In genomic region chr4:6119507-6120020, GRCh38 we compare ENCODE assay signal across 31 cellular contexts.
DNase-seq lines count a peak whose midpoint lies in the region; ATAC-seq, FAIRE-seq and TF ChIP-seq lines count a peak whose summit lies in the region.
"Had no signal": no experiment of that assay in that cellular context is flagged by ENCODE, and none has a peak within 500 bp of the region (broad histone marks: within the 10 kb centered on the region; RNA-seq: fewer than 3 reads in every experiment).

No MANE protein-coding gene starts in this region.

- no peak overlapping the region for H3K4me3 ChIP-seq in MM.1S (ENCODE audit: low read length)
- H3K4me3 ChIP-seq in bronchial epithelial cell (ENCODE audit: low read depth, low read length) = no peak overlapping the region
- H3K4me3 ChIP-seq: adrenal gland, body of pancreas, heart right ventricle, lung, neural progenitor cell, PC-9, upper lobe of right lung had no signal

- H3K4me3 Mint-ChIP-seq in activated naive CD8-positive, alpha-beta T cell treated with anti-CD3 and anti-CD28 coated beads, Interleukin-2, amount 10 ng/mL, durations not matched to agents 7 days and 5 days = no peak overlapping the region
- H3K4me3 Mint-ChIP-seq in activated naive CD8-positive, alpha-beta T cell treated with anti-CD3 and anti-CD28 coated beads, Interleukin-2, amount 50 U/mL, for 24 hours = no peak overlapping the region
- H3K4me3 Mint-ChIP-seq in stimulated activated effector memory CD8-positive, alpha-beta T cell treated with anti-CD3 and anti-CD28 coated beads, Interleukin-12 subunit alpha, Interleukin-12 subunit beta, amount 100 ng/mL, for 72 hours = no peak overlapping the region
- H3K4me3 Mint-ChIP-seq: activated CD4-positive, alpha-beta T cell treated with anti-CD3 and anti-CD28 coated beads, Interleukin-2, amount 10 ng/mL, durations not matched to agents 7 days and 5 days; B cell; CD8-positive, alpha-beta T cell; HFFc6; neural progenitor cell had no signal

- peaks cover 10% of the 10 kb centered on the region for H3K27me3 Mint-ChIP-seq in activated naive CD8-positive, alpha-beta T cell treated with anti-CD3 and anti-CD28 coated beads, Interleukin-2, amount 10 ng/mL, durations not matched to agents 7 days and 5 days
- H3K27me3 Mint-ChIP-seq in activated naive CD8-positive, alpha-beta T cell treated with anti-CD3 and anti-CD28 coated beads, Interleukin-2, amount 50 U/mL, for 24 hours = peaks cover 8% of the 10 kb centered on the region

- no peak for DNase-seq in activated naive CD8-positive, alpha-beta T cell treated with anti-CD3 and anti-CD28 coated beads, Interleukin-2, amount 10 ng/mL, durations not matched to agents 7 days and 5 days
- no peak for DNase-seq in activated naive CD8-positive, alpha-beta T cell treated with anti-CD3 and anti-CD28 coated beads, Interleukin-2, amount 50 U/mL, for 24 hours
- DNase-seq in MM.1S = peak; percentile 30
- peak; percentile 20 for DNase-seq in bronchial epithelial cell (ENCODE audit: low read depth)
- DNase-seq in stimulated activated effector memory CD8-positive, alpha-beta T cell treated with anti-CD3 and anti-CD28 coated beads, Interleukin-12 subunit alpha, Interleukin-12 subunit beta, amount 100 ng/mL, for 72 hours (ENCODE audit: low spot score in 2 of 2) = peak in 1 of 2 donors; percentile 41
- no peak for DNase-seq in cerebellar nuclear complex (lab: John Stamatoyannopoulos, UW)
- DNase-seq in HEK293T (ENCODE audit: extremely low spot score) = no peak
- no peak for DNase-seq in frontal cortex (ENCODE audit: low spot score in 2 of 2)
- DNase-seq: activated CD4-positive, alpha-beta T cell treated with anti-CD3 and anti-CD28 coated beads, Interleukin-2, amount 10 ng/mL, durations not matched to agents 7 days and 5 days; activated gamma-delta T cell treated with Interleukin-2 at 50 U/mL for 16 hours; body of pancreas; DMS153; heart right ventricle; HFFc6; NCI-H1092; NCI-H1694 treated with DMSO at 0.1 percent for 48 hours; NCI-H510A; NK-92 treated with Interleukin-12 subunit alpha and Interleukin-12 subunit beta, amount 100 ng/mL, for 24 hours; PC-9; stimulated activated CD4-positive, alpha-beta T cell treated with anti-CD3 and anti-CD28 coated beads, Interleukin-2, amount 100 ng/mL, for 24 hours; substantia nigra had no signal

- H3K79me2 ChIP-seq in MM.1S (ENCODE audit: low read length) = peaks cover 46% of the 10 kb centered on the region
- H3K79me2 ChIP-seq: parathyroid adenoma had no signal

- no peaks in the 10 kb centered on the region for H4K20me1 ChIP-seq in MM.1S (ENCODE audit: insufficient read depth, low read length)

- no peaks in the 10 kb centered on the region for H3F3A ChIP-seq in MM.1S (ENCODE audit: insufficient read depth, low read length)

- peak overlapping the region; percentile 39; the same call in 1 of the 2 replicates for H3K27ac ChIP-seq in MM.1S (ENCODE audit: low read length)
- H3K27ac ChIP-seq: adrenal gland, body of pancreas, heart right ventricle, neural progenitor cell, parathyroid adenoma, PC-9, upper lobe of right lung had no signal

- H3K9me2 ChIP-seq in MM.1S (replicated peaks; ENCODE audit: insufficient read depth, low read length) = no peaks in the 10 kb centered on the region

- no peaks in the 10 kb centered on the region for H3K4me1 ChIP-seq in MM.1S (ENCODE audit: low read length)
- H3K4me1 ChIP-seq: adrenal gland, body of pancreas, heart right ventricle, parathyroid adenoma, upper lobe of right lung had no signal

- no peak overlapping the region for H3K4me2 ChIP-seq in MM.1S (ENCODE audit: low read depth, low read length)
- H3K4me2 ChIP-seq: neural progenitor cell, PC-9 had no signal

- CTCF ChIA-PET in HEK293T (lab: Yijun Ruan, JAX) = no interaction called here

- H3K9me3 Mint-ChIP-seq in activated naive CD8-positive, alpha-beta T cell treated with anti-CD3 and anti-CD28 coated beads, Interleukin-2, amount 10 ng/mL, durations not matched to agents 7 days and 5 days = no peaks in the 10 kb centered on the region
- H3K9me3 Mint-ChIP-seq in activated naive CD8-positive, alpha-beta T cell treated with anti-CD3 and anti-CD28 coated beads, Interleukin-2, amount 50 U/mL, for 24 hours = no peaks in the 10 kb centered on the region
- no peaks in the 10 kb centered on the region for H3K9me3 Mint-ChIP-seq in stimulated activated effector memory CD8-positive, alpha-beta T cell treated with anti-CD3 and anti-CD28 coated beads, Interleukin-12 subunit alpha, Interleukin-12 subunit beta, amount 100 ng/mL, for 72 hours
- H3K9me3 Mint-ChIP-seq: activated CD4-positive, alpha-beta T cell treated with anti-CD3 and anti-CD28 coated beads, Interleukin-2, amount 10 ng/mL, durations not matched to agents 7 days and 5 days; CD8-positive, alpha-beta T cell; neural progenitor cell had no signal

- no peak for TF ChIP-seq CTCF in MM.1S (IDR thresholded peaks at IDR 0.05; ENCODE audit: low read length)
- no peak for TF ChIP-seq CTCF in bronchial epithelial cell (IDR thresholded peaks at IDR 0.05; ENCODE audit: insufficient read depth, low read length, severe bottlenecking)

- H3K36me3 ChIP-seq in MM.1S (replicated peaks; ENCODE audit: insufficient read depth, low read length) (no peaks in the 10 kb centered on the region), bronchial epithelial cell (ENCODE audit: control insufficient read depth, insufficient read depth, low read length) (no peaks in the 10 kb centered on the region)
- H3K36me3 ChIP-seq: adrenal gland, heart right ventricle, neural progenitor cell, upper lobe of right lung had no signal

- H2AFZ ChIP-seq in MM.1S (ENCODE audit: low read length) = no peak overlapping the region
- H2AFZ ChIP-seq: neural progenitor cell, parathyroid adenoma, PC-9 had no signal

- no peak overlapping the region for H3K27ac Mint-ChIP-seq in activated naive CD8-positive, alpha-beta T cell treated with anti-CD3 and anti-CD28 coated beads, Interleukin-2, amount 10 ng/mL, durations not matched to agents 7 days and 5 days
- H3K27ac Mint-ChIP-seq in activated naive CD8-positive, alpha-beta T cell treated with anti-CD3 and anti-CD28 coated beads, Interleukin-2, amount 50 U/mL, for 24 hours = no peak overlapping the region
- peak overlapping the region; percentile 35 for H3K27ac Mint-ChIP-seq in stimulated activated effector memory CD8-positive, alpha-beta T cell treated with anti-CD3 and anti-CD28 coated beads, Interleukin-12 subunit alpha, Interleukin-12 subunit beta, amount 100 ng/mL, for 72 hours
- H3K27ac Mint-ChIP-seq: activated CD4-positive, alpha-beta T cell treated with anti-CD3 and anti-CD28 coated beads, Interleukin-2, amount 10 ng/mL, durations not matched to agents 7 days and 5 days; B cell; CD8-positive, alpha-beta T cell; HFFc6; neural progenitor cell had no signal

- H3K9ac ChIP-seq in MM.1S (ENCODE audit: low read length) = no peak overlapping the region
- H3K9ac ChIP-seq: neural progenitor cell, parathyroid adenoma had no signal

- H3K27me3 ChIP-seq in MM.1S (replicated peaks; ENCODE audit: insufficient read depth, low read length) (no peaks in the 10 kb centered on the region), bronchial epithelial cell (ENCODE audit: control insufficient read depth, insufficient read depth, low read length) (no peaks in the 10 kb centered on the region)
- H3K27me3 ChIP-seq: adrenal gland, body of pancreas, neural progenitor cell, upper lobe of right lung had no signal

- no peaks in the 10 kb centered on the region for H3K36me3 Mint-ChIP-seq in activated naive CD8-positive, alpha-beta T cell treated with anti-CD3 and anti-CD28 coated beads, Interleukin-2, amount 10 ng/mL, durations not matched to agents 7 days and 5 days
- no peaks in the 10 kb centered on the region for H3K36me3 Mint-ChIP-seq in activated naive CD8-positive, alpha-beta T cell treated with anti-CD3 and anti-CD28 coated beads, Interleukin-2, amount 50 U/mL, for 24 hours (ENCODE audit: low read depth)
- H3K36me3 Mint-ChIP-seq in stimulated activated effector memory CD8-positive, alpha-beta T cell treated with anti-CD3 and anti-CD28 coated beads, Interleukin-12 subunit alpha, Interleukin-12 subunit beta, amount 100 ng/mL, for 72 hours = peaks cover 24% of the 10 kb centered on the region
- H3K36me3 Mint-ChIP-seq: CD8-positive, alpha-beta T cell; neural progenitor cell had no signal

- peaks cover 5% of the 10 kb centered on the region for H3K4me1 Mint-ChIP-seq in activated naive CD8-positive, alpha-beta T cell treated with anti-CD3 and anti-CD28 coated beads, Interleukin-2, amount 10 ng/mL, durations not matched to agents 7 days and 5 days
- H3K4me1 Mint-ChIP-seq in activated naive CD8-positive, alpha-beta T cell treated with anti-CD3 and anti-CD28 coated beads, Interleukin-2, amount 50 U/mL, for 24 hours = peaks cover 5% of the 10 kb centered on the region
- peaks cover 5% of the 10 kb centered on the region for H3K4me1 Mint-ChIP-seq in stimulated activated effector memory CD8-positive, alpha-beta T cell treated with anti-CD3 and anti-CD28 coated beads, Interleukin-12 subunit alpha, Interleukin-12 subunit beta, amount 100 ng/mL, for 72 hours
- H3K4me1 Mint-ChIP-seq: B cell had no signal

- ATAC-seq in activated naive CD8-positive, alpha-beta T cell treated with anti-CD3 and anti-CD28 coated beads, Interleukin-2, amount 10 ng/mL, durations not matched to agents 7 days and 5 days (ENCODE audit: low read depth) = peak; percentile 56
- no peak for ATAC-seq in activated naive CD8-positive, alpha-beta T cell treated with anti-CD3 and anti-CD28 coated beads, Interleukin-2, amount 50 U/mL, for 24 hours
- ATAC-seq in stimulated activated effector memory CD8-positive, alpha-beta T cell treated with anti-CD3 and anti-CD28 coated beads, Interleukin-12 subunit alpha, Interleukin-12 subunit beta, amount 100 ng/mL, for 72 hours = peak; percentile 63
- ATAC-seq: body of pancreas; CD8-positive, alpha-beta T cell; heart right ventricle; HepG2; Right ventricle myocardium inferior; upper lobe of right lung had no signal

- POLR2A ChIA-PET in activated naive CD8-positive, alpha-beta T cell treated with anti-CD3 and anti-CD28 coated beads, Interleukin-2, amount 10 ng/mL, durations not matched to agents 7 days and 5 days (lab: Charles Lee) = no interaction called here
- POLR2A ChIA-PET in HEK293T (lab: Yijun Ruan, JAX) = no interaction called here

- FAIRE-seq in bronchial epithelial cell (lab: Jason Lieb, UNC) = peak; percentile 47
- no peak for FAIRE-seq in frontal cortex (lab: Jason Lieb, UNC)
- FAIRE-seq: G401.6, HepG2 had no signal

- H3K9me3 ChIP-seq in MM.1S (replicated peaks; ENCODE audit: insufficient read depth, low read length) = no peaks in the 10 kb centered on the region
- H3K9me3 ChIP-seq: adrenal gland, body of pancreas, heart right ventricle, upper lobe of right lung had no signal

TF ChIP-seq in HEK293T, 16 proteins besides CTCF, POLR2A, EP300 and RAD21:
- TF ChIP-seq ELF4 (IDR thresholded peaks at IDR 0.05) (no peak), ZNF384 (IDR thresholded peaks at IDR 0.05) (no peak), SP1 (IDR thresholded peaks at IDR 0.05) (no peak)

Comparison
In these comparisons a context has a peak if more than half of its experiments do, and no peak if none do; other contexts are left out.
1. DNase-seq: peak in MM.1S (single experiment) and bronchial epithelial cell (single experiment); none in activated naive CD8-positive, alpha-beta T cell treated with anti-CD3 and anti-CD28 coated beads, Interleukin-2, amount 10 ng/mL, durations not matched to agents 7 days and 5 days (single experiment), activated naive CD8-positive, alpha-beta T cell treated with anti-CD3 and anti-CD28 coated beads, Interleukin-2, amount 50 U/mL, for 24 hours (single experiment), cerebellar nuclear complex (0 of 2), HEK293T (single experiment) and frontal cortex (0 of 2).